Comparison of ENCODE assay signal across 8 cellular contexts in the genomic region with DNA sequence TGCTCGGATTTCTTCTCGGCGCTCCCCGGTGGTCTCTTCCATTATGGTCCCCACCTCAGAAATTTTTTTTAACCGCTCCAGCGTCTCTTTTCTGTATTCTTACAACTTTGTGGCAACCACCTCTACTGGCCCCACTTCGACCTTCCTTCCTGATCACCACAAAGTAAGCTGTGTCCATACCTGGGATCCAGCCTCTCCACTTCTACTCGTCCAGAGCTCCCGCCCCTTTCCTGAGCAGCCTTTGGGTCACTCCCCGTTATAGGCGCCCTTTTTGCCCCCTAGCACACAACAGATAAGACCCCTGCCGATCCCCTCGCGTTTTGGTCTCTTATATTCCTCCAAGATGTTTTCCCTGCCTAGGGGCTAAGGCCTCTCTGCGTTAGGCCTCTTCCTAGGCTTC. TPM values are rescaled to one million over a fixed set of nuclear protein-coding genes. Genes with fewer than 3 reads are reported as not detected.
DNase-seq lines count a peak whose midpoint lies in the region; ATAC-seq lines count a peak whose summit lies in the region.

No MANE protein-coding gene starts in this region.

- H3K27ac ChIP-seq in iPS-20b (ENCODE audit: low read length) (peak overlapping the region; percentile 65), substantia nigra (ENCODE audit: low read depth, low read length, poor library complexity, severe bottlenecking) (peak overlapping the region; percentile 67)

- DNase-seq in stimulated activated naive CD8-positive, alpha-beta T cell treated with anti-CD3 and anti-CD28 coated beads, Interleukin-15, Interleukin-2, amounts not matched to agents 100 U/mL and 50 U/mL, for 24 hours = no peak
- no peak for DNase-seq in activated CD8-positive, alpha-beta T cell treated with anti-CD3 and anti-CD28 coated beads, Interleukin-2, amount 10 ng/mL, durations not matched to agents 7 days and 5 days
- no peak for DNase-seq in substantia nigra (lab: John Stamatoyannopoulos, UW)
- no peak for DNase-seq in NCI-H446 (lab: John Stamatoyannopoulos, UW)
- no peak for DNase-seq in activated effector memory CD4-positive, alpha-beta T cell treated with anti-CD3 and anti-CD28 coated beads, Interleukin-2, amount 50 U/mL, for 16 hours

- peaks cover 6% of the 10 kb centered on the region for H3K9me3 Mint-ChIP-seq in stimulated activated naive CD8-positive, alpha-beta T cell treated with anti-CD3 and anti-CD28 coated beads, Interleukin-15, Interleukin-2, amounts not matched to agents 100 ng/mL and 50 ng/mL, for 24 hours
- H3K9me3 Mint-ChIP-seq in activated CD8-positive, alpha-beta T cell treated with anti-CD3 and anti-CD28 coated beads, Interleukin-2, amount 10 ng/mL, durations not matched to agents 7 days and 5 days (ENCODE audit: insufficient read depth) = peaks cover 26% of the 10 kb centered on the region

- H3K4me1 Mint-ChIP-seq in stimulated activated naive CD8-positive, alpha-beta T cell treated with anti-CD3 and anti-CD28 coated beads, Interleukin-15, Interleukin-2, amounts not matched to agents 100 ng/mL and 50 ng/mL, for 24 hours (ENCODE audit: low read depth) = peaks cover 36% of the 10 kb centered on the region
- peaks cover 45% of the 10 kb centered on the region for H3K4me1 Mint-ChIP-seq in activated CD8-positive, alpha-beta T cell treated with anti-CD3 and anti-CD28 coated beads, Interleukin-2, amount 10 ng/mL, durations not matched to agents 7 days and 5 days (ENCODE audit: low read depth)

- H3K9ac ChIP-seq in iPS-20b (ENCODE audit: low read depth, low read length) = peak overlapping the region; percentile 96

- peaks cover 67% of the 10 kb centered on the region for H3K36me3 Mint-ChIP-seq in stimulated activated naive CD8-positive, alpha-beta T cell treated with anti-CD3 and anti-CD28 coated beads, Interleukin-15, Interleukin-2, amounts not matched to agents 100 ng/mL and 50 ng/mL, for 24 hours (ENCODE audit: low read depth)
- H3K36me3 Mint-ChIP-seq in activated CD8-positive, alpha-beta T cell treated with anti-CD3 and anti-CD28 coated beads, Interleukin-2, amount 10 ng/mL, durations not matched to agents 7 days and 5 days (ENCODE audit: low read depth) = peaks cover 80% of the 10 kb centered on the region

- peak overlapping the region; percentile 96 for H3K4me3 Mint-ChIP-seq in stimulated activated naive CD8-positive, alpha-beta T cell treated with anti-CD3 and anti-CD28 coated beads, Interleukin-15, Interleukin-2, amounts not matched to agents 100 ng/mL and 50 ng/mL, for 24 hours
- H3K4me3 Mint-ChIP-seq in activated CD8-positive, alpha-beta T cell treated with anti-CD3 and anti-CD28 coated beads, Interleukin-2, amount 10 ng/mL, durations not matched to agents 7 days and 5 days = peak overlapping the region; percentile 95

- H3K4me3 ChIP-seq in iPS-20b (ENCODE audit: low read length) = peak overlapping the region; percentile 96

- H3K4me1 ChIP-seq in iPS-20b (ENCODE audit: insufficient read depth, low read length) = peaks cover 3% of the 10 kb centered on the region

- POLR2A ChIA-PET in activated CD8-positive, alpha-beta T cell treated with anti-CD3 and anti-CD28 coated beads, Interleukin-2, amount 10 ng/mL, durations not matched to agents 7 days and 5 days (lab: Charles Lee) = interaction anchor here (0.6 to 2.0 kb wide), 5 partner anchors 9 to 376 kb away, joined by 3 to 8 read pairs (median 4); a partner anchor contains a TSS

- no peaks in the 10 kb centered on the region for H3K27me3 Mint-ChIP-seq in stimulated activated naive CD8-positive, alpha-beta T cell treated with anti-CD3 and anti-CD28 coated beads, Interleukin-15, Interleukin-2, amounts not matched to agents 100 ng/mL and 50 ng/mL, for 24 hours
- H3K27me3 Mint-ChIP-seq in activated CD8-positive, alpha-beta T cell treated with anti-CD3 and anti-CD28 coated beads, Interleukin-2, amount 10 ng/mL, durations not matched to agents 7 days and 5 days (ENCODE audit: low read depth) = no peaks in the 10 kb centered on the region

- ATAC-seq in stimulated activated naive CD8-positive, alpha-beta T cell treated with anti-CD3 and anti-CD28 coated beads, Interleukin-15, Interleukin-2, amounts not matched to agents 100 U/mL and 50 U/mL, for 24 hours = no peak
- peak; percentile 15 for ATAC-seq in activated CD8-positive, alpha-beta T cell treated with anti-CD3 and anti-CD28 coated beads, Interleukin-2, amount 10 ng/mL, durations not matched to agents 7 days and 5 days
- ATAC-seq in HG03095 (IDR thresholded peaks at IDR 0.05; ENCODE audit: unreplicated experiment) = no peak

- CTCF ChIA-PET in activated CD8-positive, alpha-beta T cell treated with anti-CD3 and anti-CD28 coated beads, Interleukin-2, amount 10 ng/mL, durations not matched to agents 7 days and 5 days (lab: Charles Lee) = no interaction called here

- peaks cover 40% of the 10 kb centered on the region for H3K36me3 ChIP-seq in iPS-20b (ENCODE audit: insufficient read depth, low read depth, low read length)

- peak overlapping the region; percentile 95 for H3K27ac Mint-ChIP-seq in stimulated activated naive CD8-positive, alpha-beta T cell treated with anti-CD3 and anti-CD28 coated beads, Interleukin-15, Interleukin-2, amounts not matched to agents 100 ng/mL and 50 ng/mL, for 24 hours
- peak overlapping the region; percentile 99 for H3K27ac Mint-ChIP-seq in activated CD8-positive, alpha-beta T cell treated with anti-CD3 and anti-CD28 coated beads, Interleukin-2, amount 10 ng/mL, durations not matched to agents 7 days and 5 days

- H3K9me3 ChIP-seq in iPS-20b (ENCODE audit: insufficient read depth, low read depth, low read length) = peaks cover 14% of the 10 kb centered on the region; the same call in 1 of the 2 replicates

- no peaks in the 10 kb centered on the region for H3K27me3 ChIP-seq in iPS-20b (ENCODE audit: insufficient read depth, low read length)

RNA-seq across cellular contexts. Expression of a gene that starts 0.6 kb away (rescaled TPM):
- 10 to 100 TPM; 57.4 to 57.8 TPM for total RNA-seq in activated CD8-positive, alpha-beta T cell treated with anti-CD3 and anti-CD28 coated beads, Interleukin-2, amount 10 ng/mL, durations not matched to agents 7 days and 5 days

RNA-seq across cellular contexts. Expression of a gene that starts 0.6 kb away (rescaled TPM):
- 10 to 100 TPM; 32.5 to 34.6 TPM for total RNA-seq in activated CD8-positive, alpha-beta T cell treated with anti-CD3 and anti-CD28 coated beads, Interleukin-2, amount 10 ng/mL, durations not matched to agents 7 days and 5 days
